22 cellular contexts compared by ENCODE assay signal in genomic region chr13:51240888-51241475, GRCh38. TPM values are rescaled to one million over a fixed set of nuclear protein-coding genes. Genes with fewer than 3 reads are reported as not detected.
DNase-seq lines count a peak whose midpoint lies in the region; ATAC-seq, FAIRE-seq and TF ChIP-seq lines count a peak whose summit lies in the region.
"Had no signal": no experiment of that assay in that cellular context is flagged by ENCODE, and none has a peak within 500 bp of the region (broad histone marks: within the 10 kb centered on the region; RNA-seq: fewer than 3 reads in every experiment).

No MANE protein-coding gene starts in this region.

- no peak for DNase-seq in HepG2 (ENCODE audit: low spot score)
- peak; percentile 38 for DNase-seq in endodermal cell
- DNase-seq in neural progenitor cell (ENCODE audit: low spot score) = no peak
- DNase-seq in transverse colon = no peak
- no peak for DNase-seq in endothelial cell (ENCODE audit: low spot score)
- no peak for DNase-seq in vagina (ENCODE audit: extremely low spot score in 2 of 2)
- DNase-seq: ACHN; activated CD4-positive, alpha-beta T cell treated with anti-CD3 and anti-CD28 coated beads for 48 hours; left ventricle myocardium superior; NCI-H1436 treated with DMSO at 0.1 percent for 48 hours; NCI-H524 treated with DMSO at 0.1 percent for 48 hours; stimulated activated CD4-positive, alpha-beta T cell treated with anti-CD3 and anti-CD28 coated beads, Interleukin-4, amount 100 ng/mL, for 24 hours; stimulated activated naive CD4-positive, alpha-beta T cell treated with Interleukin-2 at 50 U/mL for 16 hours had no signal

- CTCF ChIA-PET in HepG2 (lab: Yijun Ruan, JAX; ENCODE audit: low intra/inter-chr PET ratio, low total read pairs) = no interaction called here

- no peaks in the 10 kb centered on the region for H3K9me3 ChIP-seq in liver (ENCODE audit: control insufficient read depth in 4 of 4, low read length in 3 of 4)
- H3K9me3 ChIP-seq in HepG2 (ENCODE audit: low read length) = no peaks in the 10 kb centered on the region
- no peaks in the 10 kb centered on the region for H3K9me3 ChIP-seq in endodermal cell (ENCODE audit: control insufficient read depth, low read length)
- H3K9me3 ChIP-seq in neural progenitor cell (ENCODE audit: low read depth) = no peaks in the 10 kb centered on the region
- no peaks in the 10 kb centered on the region for H3K9me3 ChIP-seq in transverse colon
- no peaks in the 10 kb centered on the region for H3K9me3 ChIP-seq in vagina

- H4K20me1 ChIP-seq in HepG2 (ENCODE audit: insufficient read depth, low read length) (no peaks in the 10 kb centered on the region), neural progenitor cell (ENCODE audit: low read depth) (peaks cover 52% of the 10 kb centered on the region)

- H3K79me2 ChIP-seq in HepG2 (ENCODE audit: insufficient read depth, low read length) = no peaks in the 10 kb centered on the region
- peaks cover 57% of the 10 kb centered on the region for H3K79me2 ChIP-seq in neural progenitor cell (ENCODE audit: low read depth)

- H3K9me3 Mint-ChIP-seq in endodermal cell (no peaks in the 10 kb centered on the region), neural progenitor cell (no peaks in the 10 kb centered on the region), endothelial cell (ENCODE audit: unreplicated experiment) (no peaks in the 10 kb centered on the region)
- H3K9me3 Mint-ChIP-seq: activated T-helper 17 cell treated with anti-CD3 and anti-CD28 coated beads, Interleukin-2, amount 50 U/mL, for 72 hours; IgD-negative memory B cell; T-helper 1 cell treated with Interleukin-12 subunit alpha and Interleukin-12 subunit beta and Interleukin-4 antibody, amounts not matched to agents 30 μg/mL and 1 μg/mL, for 36 hours had no signal

- no peak overlapping the region for H3K4me3 Mint-ChIP-seq in endodermal cell
- H3K4me3 Mint-ChIP-seq in neural progenitor cell = no peak overlapping the region
- H3K4me3 Mint-ChIP-seq in endothelial cell (ENCODE audit: unreplicated experiment) = no peak overlapping the region
- H3K4me3 Mint-ChIP-seq: activated naive CD8-positive, alpha-beta T cell; activated T-helper 17 cell treated with anti-CD3 and anti-CD28 coated beads, Interleukin-2, amount 50 U/mL, for 72 hours; IgD-negative memory B cell; T-helper 1 cell treated with Interleukin-12 subunit alpha and Interleukin-12 subunit beta and Interleukin-4 antibody, amounts not matched to agents 30 μg/mL and 1 μg/mL, for 36 hours had no signal

- in situ Hi-C loops in HepG2 (cut with HindIII; ENCODE audit: extremely low pct_ligation_motif_present, low pct_unique_long_range_greater_than_20kb) = no loop called here
- in situ Hi-C loops in transverse colon (cut with MboI; ENCODE audit: low pct_ligation_motif_present in 1 of 4, low pct_unique_long_range_greater_than_20kb in 1 of 4, low sequenced_read_pairs in 3 of 4) = no loop called here

- H3K27me3 ChIP-seq in liver (ENCODE audit: control insufficient read depth in 4 of 4, insufficient read depth in 4 of 4, low read length in 3 of 4) (peaks cover 0 to 2% (median 0%) of the 10 kb centered on the region in 4 donors), HepG2 (ENCODE audit: control insufficient read depth in 1 of 2, insufficient read depth in 2 of 2, low read length in 2 of 2) (peaks cover 0 to 24% of the 10 kb centered on the region in 2 experiments; a peak in 2 of 5 replicates), endodermal cell (ENCODE audit: control insufficient read depth, insufficient read depth, low read length, poor library complexity, severe bottlenecking) (no peaks in the 10 kb centered on the region), neural progenitor cell (no peaks in the 10 kb centered on the region), transverse colon (no peaks in the 10 kb centered on the region), vagina (no peaks in the 10 kb centered on the region)

- H3F3A ChIP-seq in neural progenitor cell (ENCODE audit: low read depth) = peaks cover 43% of the 10 kb centered on the region

- intact Hi-C loops in HepG2 (cut with micrococcal nuclease; ENCODE audit: unreplicated experiment) = no loop called here
- intact Hi-C loops in transverse colon (cut with DNase I; ENCODE audit: low total_unique reads) = no loop called here
- intact Hi-C loops in vagina (cut with DNase I) = no loop called here

- no TSS peak for BruUV-seq in HepG2 (replicated peaks; lab: Mats Ljungman, UMichigan)

- H3K4me3 ChIP-seq in liver (ENCODE audit: low read depth in 1 of 3, low read length in 3 of 3) (no peak overlapping the region), HepG2 (replicated peaks in 1 of 3; ENCODE audit: insufficient read depth in 1 of 3, low read depth in 2 of 3, low read length in 3 of 3) (no peak overlapping the region), endodermal cell (ENCODE audit: low read length) (no peak overlapping the region), neural progenitor cell (no peak overlapping the region), transverse colon (no peak overlapping the region), vagina (no peak overlapping the region)

- FAIRE-seq in HepG2 (lab: Jason Lieb, UNC) = no peak
- FAIRE-seq: colon, urothelium cell line had no signal

- TF ChIP-seq POLR2A in HepG2 (IDR thresholded peaks at IDR 0.05; ENCODE audit: insufficient read depth in 1 of 2, low read depth in 2 of 2, low read length in 2 of 2) (no peak), transverse colon (IDR thresholded peaks at IDR 0.05) (no peak), vagina (IDR thresholded peaks at IDR 0.05) (no peak)

- no peaks in the 10 kb centered on the region for H3K27me3 Mint-ChIP-seq in endodermal cell (ENCODE audit: insufficient read depth)
- no peaks in the 10 kb centered on the region for H3K27me3 Mint-ChIP-seq in neural progenitor cell (ENCODE audit: insufficient read depth, low read depth)
- H3K27me3 Mint-ChIP-seq in endothelial cell (ENCODE audit: unreplicated experiment) = no peaks in the 10 kb centered on the region

- H3K4me1 Mint-ChIP-seq in endodermal cell (peaks cover 30% of the 10 kb centered on the region), neural progenitor cell (peaks cover 49% of the 10 kb centered on the region), endothelial cell (ENCODE audit: unreplicated experiment) (peaks cover 12% of the 10 kb centered on the region)
- H3K4me1 Mint-ChIP-seq: activated T-helper 17 cell treated with anti-CD3 and anti-CD28 coated beads, Interleukin-2, amount 50 U/mL, for 72 hours had no signal

- H2AFZ ChIP-seq in HepG2 (ENCODE audit: low read length) (no peak overlapping the region), neural progenitor cell (replicated peaks) (no peak overlapping the region)

- POLR2A ChIA-PET in HepG2 (lab: Yijun Ruan, JAX) = no interaction called here

- no peak for ATAC-seq in HepG2
- ATAC-seq in HG03565 (IDR thresholded peaks at IDR 0.05; ENCODE audit: unreplicated experiment) = no peak
- ATAC-seq: activated T-helper 17 cell treated with anti-CD3 and anti-CD28 coated beads, Interleukin-2, amount 50 U/mL, for 72 hours; left ventricle myocardium superior; Panc1 had no signal

- peaks cover 67% of the 10 kb centered on the region for H3K36me3 Mint-ChIP-seq in endodermal cell (ENCODE audit: low read depth)
- peaks cover 9% of the 10 kb centered on the region for H3K36me3 Mint-ChIP-seq in neural progenitor cell
- peaks cover 7% of the 10 kb centered on the region for H3K36me3 Mint-ChIP-seq in endothelial cell (ENCODE audit: low read depth, unreplicated experiment)
- H3K36me3 Mint-ChIP-seq: activated naive CD8-positive, alpha-beta T cell; IgD-negative memory B cell had no signal

- no peaks in the 10 kb centered on the region for H3K4me1 ChIP-seq in liver (ENCODE audit: control insufficient read depth in 4 of 4, insufficient read depth in 4 of 4, low read length in 3 of 4)
- no peaks in the 10 kb centered on the region for H3K4me1 ChIP-seq in HepG2 (ENCODE audit: insufficient read depth, low read length)
- no peaks in the 10 kb centered on the region for H3K4me1 ChIP-seq in endodermal cell (ENCODE audit: control insufficient read depth, insufficient read depth, low read length)
- peaks cover 50% of the 10 kb centered on the region for H3K4me1 ChIP-seq in neural progenitor cell
- H3K4me1 ChIP-seq in transverse colon = peaks cover 0 to 7% (median 4%) of the 10 kb centered on the region in 4 donors
- H3K4me1 ChIP-seq in vagina = no peaks in the 10 kb centered on the region

- H3K36me3 ChIP-seq in liver (ENCODE audit: control insufficient read depth in 4 of 4, insufficient read depth in 3 of 4, low read depth in 1 of 4, low read length in 3 of 4) = no peaks in the 10 kb centered on the region
- H3K36me3 ChIP-seq in HepG2 (replicated peaks in 1 of 2; ENCODE audit: control insufficient read depth in 1 of 2, insufficient read depth in 2 of 2, low read length in 2 of 2) = no peaks in the 10 kb centered on the region
- H3K36me3 ChIP-seq in endodermal cell (ENCODE audit: control insufficient read depth, insufficient read depth, low read length) = peaks cover 98% of the 10 kb centered on the region
- H3K36me3 ChIP-seq in neural progenitor cell = no peaks in the 10 kb centered on the region
- H3K36me3 ChIP-seq in transverse colon = no peaks in the 10 kb centered on the region
- no peaks in the 10 kb centered on the region for H3K36me3 ChIP-seq in vagina

- H3K27ac ChIP-seq in liver (ENCODE audit: low read depth in 1 of 2, low read length in 2 of 2) = peak overlapping the region in 1 of 2 donors; percentile 30
- no peak overlapping the region for H3K27ac ChIP-seq in HepG2 (ENCODE audit: extremely low read length, insufficient read depth, low read length)
- H3K27ac ChIP-seq in endodermal cell (ENCODE audit: low read depth, low read length) = no peak overlapping the region
- H3K27ac ChIP-seq in neural progenitor cell = no peak overlapping the region
- peak overlapping the region; percentile 20 to 66 (median 43) for H3K27ac ChIP-seq in transverse colon
- H3K27ac ChIP-seq in vagina = no peak overlapping the region

- TF ChIP-seq RAD21 in liver (IDR thresholded peaks at IDR 0.05) (no peak), HepG2 (CRISPR knock-in tag; IDR thresholded peaks at IDR 0.05) (no peak)

- H3K27ac Mint-ChIP-seq in endodermal cell (no peak overlapping the region), neural progenitor cell (peak overlapping the region; percentile 76), endothelial cell (ENCODE audit: unreplicated experiment) (no peak overlapping the region)
- H3K27ac Mint-ChIP-seq: activated naive CD8-positive, alpha-beta T cell; activated T-helper 17 cell treated with anti-CD3 and anti-CD28 coated beads, Interleukin-2, amount 50 U/mL, for 72 hours; T-helper 1 cell treated with Interleukin-12 subunit alpha and Interleukin-12 subunit beta and Interleukin-4 antibody, amounts not matched to agents 30 μg/mL and 1 μg/mL, for 36 hours had no signal

- TF ChIP-seq EP300 in HepG2 (IDR thresholded peaks at IDR 0.05; ENCODE audit: low read depth in 2 of 2, low read length in 2 of 2) (no peak), HepG2 (CRISPR knock-in tag; IDR thresholded peaks at IDR 0.05; ENCODE audit: borderline replicate concordance) (no peak), transverse colon (IDR thresholded peaks at IDR 0.05; ENCODE audit: low read depth) (no peak)

- 73% methylated on average over 5 of the region's 5 CpGs for WGBS in liver
- WGBS in HepG2 (ENCODE audit: low lambda C conversion rate) = 10% methylated on average over 5 of the region's 5 CpGs
- 90 to 100% methylated on average over 5 of the region's 5 CpGs for WGBS in endodermal cell (ENCODE audit: insufficient coverage in 1 of 2, insufficient read length in 1 of 2), 2 experiments
- WGBS in transverse colon (ENCODE audit: low coverage in 1 of 2), 2 donors = 77 to 78% methylated on average over 4 to 5 of the region's 5 CpGs

- H3K4me2 ChIP-seq in HepG2 (ENCODE audit: low read depth, low read length) (no peak overlapping the region), neural progenitor cell (no peak overlapping the region)

- no peak overlapping the region for H3K9ac ChIP-seq in liver (ENCODE audit: low read depth in 1 of 2, low read length in 2 of 2)
- H3K9ac ChIP-seq in HepG2 (ENCODE audit: insufficient read depth, low read depth, low read length) = no peak overlapping the region
- no peak overlapping the region for H3K9ac ChIP-seq in endodermal cell (ENCODE audit: extremely low read depth, low read length, poor library complexity, severe bottlenecking)
- no peak overlapping the region for H3K9ac ChIP-seq in neural progenitor cell

- TF ChIP-seq CTCF in liver (IDR thresholded peaks at IDR 0.05; ENCODE audit: low read depth, low read length, missing input control) (no peak), HepG2 (CRISPR knock-in tag; IDR thresholded peaks at IDR 0.05) (no peak), endodermal cell (conservative IDR thresholded peaks at IDR 0.05) (no peak), neural progenitor cell (IDR thresholded peaks at IDR 0.05) (no peak), transverse colon (IDR thresholded peaks at IDR 0.05) (no peak), endothelial cell (IDR thresholded peaks at IDR 0.05; ENCODE audit: unreplicated experiment) (no peak), vagina (IDR thresholded peaks at IDR 0.05) (no peak)

RNA-seq across cellular contexts. Expression of gene FAM124A, which starts 18.8 kb away (rescaled TPM):
- total RNA-seq in liver (under 1 TPM; 0.51 to 0.92 TPM), HepG2 (2016; rRNA removed; fragmentation: Illumina TruSeq; extraction: Trizol) (not detected in 2 replicates), endodermal cell (10 to 100 TPM; 49.7 to 56.6 TPM), neural progenitor cell (ENCODE audit: low replicate concordance) (22.6 and 41.1 TPM in 2 replicates), transverse colon (10 to 100 TPM in 1 of 4 donors, 1 to 10 TPM in 3; 1.9 to 17.7 (median 2.7) TPM), endothelial cell (ENCODE audit: unreplicated experiment) (4.9 TPM), vagina (5.4 TPM)
- polyA plus RNA-seq in liver (under 1 TPM; 0.33 to 0.40 TPM), HepG2 (2011; rRNA removed) (not detected in 2 replicates)
- total RNA-seq in HepG2 (2016; cell fraction: cytosol; rRNA removed; fragmentation: Illumina TruSeq; extraction: Trizol; ENCODE audit: low read depth) = not detected in 2 replicates
- not detected in 2 replicates for total RNA-seq in HepG2 (2016; cell fraction: insoluble cytoplasmic fraction; rRNA removed; fragmentation: Illumina TruSeq; extraction: Trizol)
- total RNA-seq in HepG2 (2016; cell fraction: membrane; rRNA removed; fragmentation: Illumina TruSeq; extraction: Trizol) = not detected in 2 replicates
- total RNA-seq in HepG2 (2016; cell fraction: nucleus; rRNA removed; fragmentation: Illumina TruSeq; extraction: Trizol) = not detected in 2 replicates
- not detected in 2 replicates for polyA plus RNA-seq in HepG2 (2011; cell fraction: cytosol; rRNA removed)
- not detected in 2 replicates for polyA plus RNA-seq in HepG2 (2011; cell fraction: nucleus; rRNA removed)
- not detected in 2 replicates for polyA plus RNA-seq in HepG2 (2012)
- polyA plus RNA-seq in HepG2 (2016; cell fraction: cytosol; fragmentation: Illumina TruSeq; extraction: Trizol; ENCODE audit: low read depth) = not detected in 2 replicates
- not detected in 2 replicates for polyA plus RNA-seq in HepG2 (2016; cell fraction: insoluble cytoplasmic fraction; fragmentation: Illumina TruSeq; extraction: Trizol; ENCODE audit: low read depth)
- 0.15 TPM in 1 of 2 replicates, not detected in the other for polyA plus RNA-seq in HepG2 (2016; cell fraction: membrane; fragmentation: Illumina TruSeq; extraction: Trizol; ENCODE audit: low read depth)
- polyA plus RNA-seq in HepG2 (2016; cell fraction: nucleus; fragmentation: Illumina TruSeq; extraction: Trizol; ENCODE audit: insufficient read depth, low read depth) = not detected in 2 replicates
- 0.05 TPM in 1 of 2 replicates, not detected in the other for polyA minus RNA-seq in HepG2 (2011; rRNA and poly(A)+ RNA removed; ENCODE audit: low replicate concordance)
- not detected in 2 replicates for polyA minus RNA-seq in HepG2 (2011; cell fraction: cytosol; rRNA and poly(A)+ RNA removed)
- polyA minus RNA-seq in HepG2 (2011; cell fraction: nucleus; rRNA and poly(A)+ RNA removed) = not detected in 2 replicates
- 9.0 TPM for polyA plus RNA-seq in endodermal cell (2013, experiment 1 of 2)
- polyA plus RNA-seq in endodermal cell (2013, experiment 2 of 2) = 7.9 TPM
- polyA plus RNA-seq: IgD-negative memory B cell had no signal

Comparison
In these comparisons a context has a peak if more than half of its experiments do, and no peak if none do; other contexts are left out.
1. H3K27ac ChIP-seq: peak in transverse colon (4 of 4); none in HepG2 (single experiment), endodermal cell (single experiment), neural progenitor cell (single experiment) and vagina (single experiment).